ENCODE assay signal across 1 cellular context in genomic region chr1:161219078-161219892, GRCh38.
TF ChIP-seq lines count a peak whose summit lies in the region.

No MANE protein-coding gene starts in this region.

TF ChIP-seq in HepG2, 621 proteins besides CTCF, POLR2A, EP300 and RAD21 (continued from another document and continues in another):
- TF ChIP-seq, protein P1, sequence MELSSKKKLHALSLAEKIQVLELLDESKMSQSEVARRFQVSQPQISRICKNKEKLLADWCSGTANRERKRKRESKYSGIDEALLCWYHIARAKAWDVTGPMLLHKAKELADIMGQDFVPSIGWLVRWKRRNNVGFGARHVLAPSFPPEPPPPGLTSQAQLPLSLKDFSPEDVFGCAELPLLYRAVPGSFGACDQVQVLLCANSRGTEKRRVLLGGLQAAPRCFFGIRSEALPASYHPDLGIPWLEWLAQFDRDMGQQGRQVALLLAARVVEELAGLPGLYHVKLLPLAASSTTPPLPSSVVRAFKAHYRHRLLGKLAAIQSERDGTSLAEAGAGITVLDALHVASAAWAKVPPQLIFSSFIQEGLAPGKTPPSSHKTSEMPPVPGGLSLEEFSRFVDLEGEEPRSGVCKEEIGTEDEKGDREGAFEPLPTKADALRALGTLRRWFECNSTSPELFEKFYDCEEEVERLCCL (CRISPR knock-in tag; IDR thresholded peaks at IDR 0.05; ENCODE audit: borderline replicate concordance), result no peak
- 0 out of 2 replicates have a peak, but pooled peaks have one; percentile 49 for TF ChIP-seq YEATS4 (CRISPR knock-in tag; IDR thresholded peaks at IDR 0.05; ENCODE audit: borderline replicate concordance)
- TF ChIP-seq ZNF501 (CRISPR knock-in tag; IDR thresholded peaks at IDR 0.05), result no peak
- TF ChIP-seq ZNF776 (CRISPR knock-in tag; IDR thresholded peaks at IDR 0.05), result no peak; the same call in 1 of the 2 replicates
- TF ChIP-seq U2AF2 (IDR thresholded peaks at IDR 0.05; ENCODE audit: low read depth, low read length), result no peak
- no peak for TF ChIP-seq IKZF4 (CRISPR knock-in tag; IDR thresholded peaks at IDR 0.05; ENCODE audit: borderline replicate concordance, low read depth, not compliant biosample characterization)
- peak; percentile 45; the same call in 1 of the 2 replicates for TF ChIP-seq ZNF574 (CRISPR knock-in tag; IDR thresholded peaks at IDR 0.05)
- TF ChIP-seq TMF1 (CRISPR knock-in tag; IDR thresholded peaks at IDR 0.05; ENCODE audit: low read depth), result no peak
- TF ChIP-seq ZNF33A (CRISPR knock-in tag; IDR thresholded peaks at IDR 0.05; ENCODE audit: borderline replicate concordance), result no peak
- TF ChIP-seq, protein P2, sequence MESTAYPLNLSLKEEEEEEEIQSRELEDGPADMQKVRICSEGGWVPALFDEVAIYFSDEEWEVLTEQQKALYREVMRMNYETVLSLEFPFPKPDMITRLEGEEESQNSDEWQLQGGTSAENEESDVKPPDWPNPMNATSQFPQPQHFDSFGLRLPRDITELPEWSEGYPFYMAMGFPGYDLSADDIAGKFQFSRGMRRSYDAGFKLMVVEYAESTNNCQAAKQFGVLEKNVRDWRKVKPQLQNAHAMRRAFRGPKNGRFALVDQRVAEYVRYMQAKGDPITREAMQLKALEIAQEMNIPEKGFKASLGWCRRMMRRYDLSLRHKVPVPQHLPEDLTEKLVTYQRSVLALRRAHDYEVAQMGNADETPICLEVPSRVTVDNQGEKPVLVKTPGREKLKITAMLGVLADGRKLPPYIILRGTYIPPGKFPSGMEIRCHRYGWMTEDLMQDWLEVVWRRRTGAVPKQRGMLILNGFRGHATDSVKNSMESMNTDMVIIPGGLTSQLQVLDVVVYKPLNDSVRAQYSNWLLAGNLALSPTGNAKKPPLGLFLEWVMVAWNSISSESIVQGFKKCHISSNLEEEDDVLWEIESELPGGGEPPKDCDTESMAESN (CRISPR knock-in tag; conservative IDR thresholded peaks at IDR 0.05), result peak; percentile 39; the same call in 1 of the 2 replicates
- TF ChIP-seq, protein P3, sequence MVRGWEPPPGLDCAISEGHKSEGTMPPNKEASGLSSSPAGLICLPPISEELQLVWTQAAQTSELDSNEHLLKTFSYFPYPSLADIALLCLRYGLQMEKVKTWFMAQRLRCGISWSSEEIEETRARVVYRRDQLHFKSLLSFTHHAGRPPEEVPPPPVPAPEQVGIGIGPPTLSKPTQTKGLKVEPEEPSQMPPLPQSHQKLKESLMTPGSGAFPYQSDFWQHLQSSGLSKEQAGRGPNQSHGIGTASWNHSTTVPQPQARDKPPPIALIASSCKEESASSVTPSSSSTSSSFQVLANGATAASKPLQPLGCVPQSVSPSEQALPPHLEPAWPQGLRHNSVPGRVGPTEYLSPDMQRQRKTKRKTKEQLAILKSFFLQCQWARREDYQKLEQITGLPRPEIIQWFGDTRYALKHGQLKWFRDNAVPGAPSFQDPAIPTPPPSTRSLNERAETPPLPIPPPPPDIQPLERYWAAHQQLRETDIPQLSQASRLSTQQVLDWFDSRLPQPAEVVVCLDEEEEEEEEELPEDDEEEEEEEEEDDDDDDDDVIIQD (CRISPR knock-in tag; IDR thresholded peaks at IDR 0.05; ENCODE audit: low read depth), result no peak
- TF ChIP-seq ZSCAN20 (CRISPR knock-in tag; IDR thresholded peaks at IDR 0.05; ENCODE audit: borderline replicate concordance), result no peak
- TF ChIP-seq, protein P4, sequence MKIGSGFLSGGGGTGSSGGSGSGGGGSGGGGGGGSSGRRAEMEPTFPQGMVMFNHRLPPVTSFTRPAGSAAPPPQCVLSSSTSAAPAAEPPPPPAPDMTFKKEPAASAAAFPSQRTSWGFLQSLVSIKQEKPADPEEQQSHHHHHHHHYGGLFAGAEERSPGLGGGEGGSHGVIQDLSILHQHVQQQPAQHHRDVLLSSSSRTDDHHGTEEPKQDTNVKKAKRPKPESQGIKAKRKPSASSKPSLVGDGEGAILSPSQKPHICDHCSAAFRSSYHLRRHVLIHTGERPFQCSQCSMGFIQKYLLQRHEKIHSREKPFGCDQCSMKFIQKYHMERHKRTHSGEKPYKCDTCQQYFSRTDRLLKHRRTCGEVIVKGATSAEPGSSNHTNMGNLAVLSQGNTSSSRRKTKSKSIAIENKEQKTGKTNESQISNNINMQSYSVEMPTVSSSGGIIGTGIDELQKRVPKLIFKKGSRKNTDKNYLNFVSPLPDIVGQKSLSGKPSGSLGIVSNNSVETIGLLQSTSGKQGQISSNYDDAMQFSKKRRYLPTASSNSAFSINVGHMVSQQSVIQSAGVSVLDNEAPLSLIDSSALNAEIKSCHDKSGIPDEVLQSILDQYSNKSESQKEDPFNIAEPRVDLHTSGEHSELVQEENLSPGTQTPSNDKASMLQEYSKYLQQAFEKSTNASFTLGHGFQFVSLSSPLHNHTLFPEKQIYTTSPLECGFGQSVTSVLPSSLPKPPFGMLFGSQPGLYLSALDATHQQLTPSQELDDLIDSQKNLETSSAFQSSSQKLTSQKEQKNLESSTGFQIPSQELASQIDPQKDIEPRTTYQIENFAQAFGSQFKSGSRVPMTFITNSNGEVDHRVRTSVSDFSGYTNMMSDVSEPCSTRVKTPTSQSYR (CRISPR knock-in tag; IDR thresholded peaks at IDR 0.05; ENCODE audit: borderline replicate concordance), result peak; percentile 48; the same call in 1 of the 2 replicates
- no peak for TF ChIP-seq ZNF383 (CRISPR knock-in tag; IDR thresholded peaks at IDR 0.05; ENCODE audit: borderline replicate concordance)
- no peak for TF ChIP-seq TCF7L2 (IDR thresholded peaks at IDR 0.05; ENCODE audit: low read depth, low read length)
- TF ChIP-seq HIVEP1 (CRISPR knock-in tag; IDR thresholded peaks at IDR 0.05), result no peak
- no peak for TF ChIP-seq MEIS2 (CRISPR knock-in tag; IDR thresholded peaks at IDR 0.05)
- TF ChIP-seq, protein P5, sequence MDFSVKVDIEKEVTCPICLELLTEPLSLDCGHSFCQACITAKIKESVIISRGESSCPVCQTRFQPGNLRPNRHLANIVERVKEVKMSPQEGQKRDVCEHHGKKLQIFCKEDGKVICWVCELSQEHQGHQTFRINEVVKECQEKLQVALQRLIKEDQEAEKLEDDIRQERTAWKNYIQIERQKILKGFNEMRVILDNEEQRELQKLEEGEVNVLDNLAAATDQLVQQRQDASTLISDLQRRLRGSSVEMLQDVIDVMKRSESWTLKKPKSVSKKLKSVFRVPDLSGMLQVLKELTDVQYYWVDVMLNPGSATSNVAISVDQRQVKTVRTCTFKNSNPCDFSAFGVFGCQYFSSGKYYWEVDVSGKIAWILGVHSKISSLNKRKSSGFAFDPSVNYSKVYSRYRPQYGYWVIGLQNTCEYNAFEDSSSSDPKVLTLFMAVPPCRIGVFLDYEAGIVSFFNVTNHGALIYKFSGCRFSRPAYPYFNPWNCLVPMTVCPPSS (IDR thresholded peaks at IDR 0.05), result no peak
- peak; percentile 4; the same call in 1 of the 2 replicates for TF ChIP-seq RXRB (CRISPR knock-in tag; IDR thresholded peaks at IDR 0.05; ENCODE audit: borderline replicate concordance)
- TF ChIP-seq RBM22 (optimal IDR thresholded peaks at IDR 0.05; ENCODE audit: low read length), result peak; percentile 52
- TF ChIP-seq DPF2 (CRISPR knock-in tag; IDR thresholded peaks at IDR 0.05; ENCODE audit: borderline replicate concordance, low read depth), result no peak
- 0 out of 2 replicates have a peak, but pooled peaks have one; percentile 63 for TF ChIP-seq ZNF589 (CRISPR knock-in tag; conservative IDR thresholded peaks at IDR 0.05)
- TF ChIP-seq ZNF264 (CRISPR knock-in tag; IDR thresholded peaks at IDR 0.05), result 0 out of 2 replicates have a peak, but pooled peaks have one; percentile 42
- no peak for TF ChIP-seq PRPF4 (IDR thresholded peaks at IDR 0.05; ENCODE audit: low read depth, low read length, poor library complexity, severe bottlenecking)
- no peak; the same call in 1 of the 2 replicates for TF ChIP-seq BORCS8-MEF2B (CRISPR knock-in tag; IDR thresholded peaks at IDR 0.05)
- TF ChIP-seq ZNF562 (CRISPR knock-in tag; IDR thresholded peaks at IDR 0.05; ENCODE audit: borderline replicate concordance), result 0 out of 2 replicates have a peak, but pooled peaks have one; percentile 69
- TF ChIP-seq HDAC2 (CRISPR knock-in tag; IDR thresholded peaks at IDR 0.05), result no peak
- TF ChIP-seq NFYB (CRISPR knock-in tag; IDR thresholded peaks at IDR 0.05), result no peak
- no peak for TF ChIP-seq STAT5B (CRISPR knock-in tag; IDR thresholded peaks at IDR 0.05)
- no peak for TF ChIP-seq SNAPC2 (CRISPR knock-in tag; IDR thresholded peaks at IDR 0.05)
- no peak for TF ChIP-seq ZNF772 (CRISPR knock-in tag; IDR thresholded peaks at IDR 0.05)
- no peak for TF ChIP-seq MXD3 (CRISPR knock-in tag; IDR thresholded peaks at IDR 0.05)
- peak; percentile 49; the same call in 1 of the 2 replicates for TF ChIP-seq HNF4G (IDR thresholded peaks at IDR 0.05; ENCODE audit: borderline replicate concordance, low read depth, low read length)
- TF ChIP-seq HNF4G (CRISPR knock-in tag; IDR thresholded peaks at IDR 0.05; ENCODE audit: borderline replicate concordance, low read depth), result no peak
- TF ChIP-seq ZBTB2 (CRISPR knock-in tag; IDR thresholded peaks at IDR 0.05; ENCODE audit: low read depth), result peak; percentile 43; the same call in 1 of the 2 replicates
- TF ChIP-seq, protein P6, sequence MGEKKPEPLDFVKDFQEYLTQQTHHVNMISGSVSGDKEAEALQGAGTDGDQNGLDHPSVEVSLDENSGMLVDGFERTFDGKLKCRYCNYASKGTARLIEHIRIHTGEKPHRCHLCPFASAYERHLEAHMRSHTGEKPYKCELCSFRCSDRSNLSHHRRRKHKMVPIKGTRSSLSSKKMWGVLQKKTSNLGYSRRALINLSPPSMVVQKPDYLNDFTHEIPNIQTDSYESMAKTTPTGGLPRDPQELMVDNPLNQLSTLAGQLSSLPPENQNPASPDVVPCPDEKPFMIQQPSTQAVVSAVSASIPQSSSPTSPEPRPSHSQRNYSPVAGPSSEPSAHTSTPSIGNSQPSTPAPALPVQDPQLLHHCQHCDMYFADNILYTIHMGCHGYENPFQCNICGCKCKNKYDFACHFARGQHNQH (CRISPR knock-in tag; IDR thresholded peaks at IDR 0.05), result no peak
- TF ChIP-seq NRL (CRISPR knock-in tag; IDR thresholded peaks at IDR 0.05; ENCODE audit: borderline replicate concordance), result no peak
- no peak for TF ChIP-seq ZNF773 (CRISPR knock-in tag; IDR thresholded peaks at IDR 0.05; ENCODE audit: borderline replicate concordance)
- TF ChIP-seq TBL1XR1 (IDR thresholded peaks at IDR 0.05; ENCODE audit: borderline replicate concordance, low read length, partially characterized antibody), result no peak
- TF ChIP-seq, protein P7, sequence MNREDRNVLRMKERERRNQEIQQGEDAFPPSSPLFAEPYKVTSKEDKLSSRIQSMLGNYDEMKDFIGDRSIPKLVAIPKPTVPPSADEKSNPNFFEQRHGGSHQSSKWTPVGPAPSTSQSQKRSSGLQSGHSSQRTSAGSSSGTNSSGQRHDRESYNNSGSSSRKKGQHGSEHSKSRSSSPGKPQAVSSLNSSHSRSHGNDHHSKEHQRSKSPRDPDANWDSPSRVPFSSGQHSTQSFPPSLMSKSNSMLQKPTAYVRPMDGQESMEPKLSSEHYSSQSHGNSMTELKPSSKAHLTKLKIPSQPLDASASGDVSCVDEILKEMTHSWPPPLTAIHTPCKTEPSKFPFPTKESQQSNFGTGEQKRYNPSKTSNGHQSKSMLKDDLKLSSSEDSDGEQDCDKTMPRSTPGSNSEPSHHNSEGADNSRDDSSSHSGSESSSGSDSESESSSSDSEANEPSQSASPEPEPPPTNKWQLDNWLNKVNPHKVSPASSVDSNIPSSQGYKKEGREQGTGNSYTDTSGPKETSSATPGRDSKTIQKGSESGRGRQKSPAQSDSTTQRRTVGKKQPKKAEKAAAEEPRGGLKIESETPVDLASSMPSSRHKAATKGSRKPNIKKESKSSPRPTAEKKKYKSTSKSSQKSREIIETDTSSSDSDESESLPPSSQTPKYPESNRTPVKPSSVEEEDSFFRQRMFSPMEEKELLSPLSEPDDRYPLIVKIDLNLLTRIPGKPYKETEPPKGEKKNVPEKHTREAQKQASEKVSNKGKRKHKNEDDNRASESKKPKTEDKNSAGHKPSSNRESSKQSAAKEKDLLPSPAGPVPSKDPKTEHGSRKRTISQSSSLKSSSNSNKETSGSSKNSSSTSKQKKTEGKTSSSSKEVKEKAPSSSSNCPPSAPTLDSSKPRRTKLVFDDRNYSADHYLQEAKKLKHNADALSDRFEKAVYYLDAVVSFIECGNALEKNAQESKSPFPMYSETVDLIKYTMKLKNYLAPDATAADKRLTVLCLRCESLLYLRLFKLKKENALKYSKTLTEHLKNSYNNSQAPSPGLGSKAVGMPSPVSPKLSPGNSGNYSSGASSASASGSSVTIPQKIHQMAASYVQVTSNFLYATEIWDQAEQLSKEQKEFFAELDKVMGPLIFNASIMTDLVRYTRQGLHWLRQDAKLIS (CRISPR knock-in tag; IDR thresholded peaks at IDR 0.05), result no peak
- 0 out of 2 replicates have a peak, but pooled peaks have one; percentile 33 for TF ChIP-seq KDM2A (CRISPR knock-in tag; IDR thresholded peaks at IDR 0.05; ENCODE audit: borderline replicate concordance, low read depth)
- no peak for TF ChIP-seq KDM3A (CRISPR knock-in tag; IDR thresholded peaks at IDR 0.05; ENCODE audit: low read depth)
- TF ChIP-seq ZNF816 (CRISPR knock-in tag; IDR thresholded peaks at IDR 0.05; ENCODE audit: borderline replicate concordance), result no peak
- no peak for TF ChIP-seq CBX2 (IDR thresholded peaks at IDR 0.05; ENCODE audit: low read depth, low read length)
- no peak for TF ChIP-seq CBX2 (CRISPR knock-in tag; IDR thresholded peaks at IDR 0.05; ENCODE audit: low read depth)
